Comparison of ENCODE assay signal across 8 cellular contexts in the genomic region with DNA sequence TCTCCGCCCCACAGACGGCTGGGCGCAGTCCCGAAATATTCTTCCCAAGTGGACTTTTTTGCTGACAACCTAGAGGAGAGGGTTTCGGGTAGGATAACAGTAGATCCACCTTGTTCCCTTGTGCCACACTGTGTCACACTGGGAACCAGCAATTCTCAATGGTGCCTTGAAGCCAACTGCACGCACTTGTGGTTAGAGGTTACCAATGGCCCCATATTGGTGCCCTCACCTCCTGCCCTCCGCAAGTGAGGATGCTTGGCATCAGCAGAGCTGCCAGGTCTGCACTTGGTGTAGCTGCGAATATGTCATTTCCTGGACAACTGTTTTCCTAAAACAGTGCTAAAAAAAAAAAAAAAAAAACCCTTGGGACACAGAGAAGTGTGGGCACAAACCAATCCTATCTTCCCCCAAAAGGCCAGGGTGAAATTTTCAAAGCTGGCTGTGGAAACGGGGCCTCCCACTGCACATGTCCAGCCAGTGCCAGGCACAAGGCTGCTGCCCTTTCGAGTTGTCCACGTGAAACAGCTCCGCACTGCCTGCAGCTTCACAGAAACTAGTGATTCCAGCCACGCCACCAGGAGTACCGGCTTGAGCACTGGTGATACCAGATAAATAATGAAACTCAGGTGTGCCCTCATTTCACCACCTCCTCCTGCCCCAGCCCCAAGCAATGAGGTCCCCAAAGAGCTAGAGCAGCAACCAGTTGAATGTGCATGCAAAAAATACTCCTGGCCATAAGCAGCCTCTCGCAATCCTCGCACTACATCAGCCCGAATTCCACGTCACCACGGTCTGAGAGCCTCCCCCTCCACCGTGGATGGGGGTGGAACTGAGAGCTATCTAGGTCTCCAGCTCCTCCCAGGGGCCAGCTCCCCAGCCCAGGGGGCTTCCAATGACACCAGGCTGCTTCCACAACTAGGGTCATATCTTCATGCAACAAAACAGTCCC. TPM values are rescaled to one million over a fixed set of nuclear protein-coding genes. Genes with fewer than 3 reads are reported as not detected.
DNase-seq lines count a peak whose midpoint lies in the region; ATAC-seq and TF ChIP-seq lines count a peak whose summit lies in the region.

No MANE protein-coding gene starts in this region.

- TF ChIP-seq CTCF in right atrium auricular region (IDR thresholded peaks at IDR 0.05), result no peak

- H3K27me3 ChIP-seq in right atrium auricular region, result no peaks in the 10 kb centered on the region

- DNase-seq in right atrium auricular region (ENCODE audit: low spot score), result no peak
- no peak for DNase-seq in Right ventricle myocardium superior
- peak; percentile 85 for DNase-seq in activated effector memory CD4-positive, alpha-beta T cell treated with anti-CD3 and anti-CD28 coated beads, Interleukin-2, amount 50 U/mL, for 16 hours
- peak; percentile 55 for DNase-seq in islet precursor cell
- DNase-seq in stimulated activated naive CD8-positive, alpha-beta T cell treated with anti-CD3 and anti-CD28 coated beads, Interleukin-15, Interleukin-2, amounts not matched to agents 100 U/mL and 50 U/mL, for 24 hours, result peak; percentile 73

- H3K9me3 ChIP-seq in right atrium auricular region, result no peaks in the 10 kb centered on the region

- H3K4me3 ChIP-seq in right atrium auricular region, result peak overlapping the region; percentile 9 to 43

- H3K4me1 ChIP-seq in right atrium auricular region, result peaks cover 0 to 42% of the 10 kb centered on the region in 2 donors

- peaks cover 15% of the 10 kb centered on the region for H3K36me3 ChIP-seq in right atrium auricular region

- ATAC-seq in Right ventricle myocardium superior (ENCODE audit: poor library complexity), result no peak
- peak; percentile 3 for ATAC-seq in stimulated activated naive CD8-positive, alpha-beta T cell treated with anti-CD3 and anti-CD28 coated beads, Interleukin-15, Interleukin-2, amounts not matched to agents 100 U/mL and 50 U/mL, for 24 hours
- ATAC-seq in HG03196 (IDR thresholded peaks at IDR 0.05; ENCODE audit: unreplicated experiment), result no peak
- no peak for ATAC-seq in GM19397 (IDR thresholded peaks at IDR 0.05; ENCODE audit: unreplicated experiment)
- no peak for ATAC-seq in HG03432 (IDR thresholded peaks at IDR 0.05; ENCODE audit: unreplicated experiment)

- intact Hi-C loops in Right ventricle myocardium superior (cut with DNase I), result loop anchor here (5.0 to 10.0 kb wide), 3 partner anchors 156 to 356 kb away; a partner anchor contains a TSS

- H3K27ac ChIP-seq in right atrium auricular region, result peak overlapping the region; percentile 68

RNA-seq across cellular contexts. Expression of a gene that starts 51.2 kb away (rescaled TPM):
- total RNA-seq in right atrium auricular region (10 to 100 TPM; 12.9 to 14.5 TPM), Right ventricle myocardium superior (10.4 TPM)

RNA-seq across cellular contexts. Expression of a gene that starts 51.4 kb away (rescaled TPM):
- total RNA-seq in right atrium auricular region (10 to 100 TPM; 43.1 to 67.2 TPM), Right ventricle myocardium superior (31.4 TPM)

Comparison
In these comparisons a context has a peak if more than half of its experiments do, and no peak if none do; other contexts are left out.
1. DNase-seq: peak in activated effector memory CD4-positive, alpha-beta T cell treated with anti-CD3 and anti-CD28 coated beads, Interleukin-2, amount 50 U/mL, for 16 hours (single experiment), islet precursor cell (single experiment) and stimulated activated naive CD8-positive, alpha-beta T cell treated with anti-CD3 and anti-CD28 coated beads, Interleukin-15, Interleukin-2, amounts not matched to agents 100 U/mL and 50 U/mL, for 24 hours (single experiment); none in right atrium auricular region (single experiment) and Right ventricle myocardium superior (single experiment).